1 cellular context compared by ENCODE assay signal in the genomic region with DNA sequence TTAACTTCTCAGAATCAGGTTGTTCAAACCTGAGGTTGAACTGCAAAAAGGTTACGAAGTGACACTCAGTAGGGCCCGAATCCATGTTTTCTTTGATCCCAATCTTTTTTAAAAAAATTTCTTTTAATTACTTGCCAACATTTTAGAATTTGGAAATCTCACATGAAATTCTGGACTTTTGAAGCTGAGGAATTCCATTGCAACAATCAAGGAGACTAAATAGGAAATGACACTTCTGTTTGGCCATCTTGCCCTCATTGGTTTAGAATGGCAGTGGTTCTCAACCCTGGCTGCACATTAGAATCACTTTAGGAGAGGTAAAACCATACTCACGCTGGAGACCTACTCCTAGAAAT.
TF ChIP-seq lines count a peak whose summit lies in the region.

No MANE protein-coding gene starts in this region.

TF ChIP-seq in HepG2, 621 proteins besides CTCF, POLR2A, EP300 and RAD21 (continued from another document):
- TF ChIP-seq NFE2 (CRISPR knock-in tag; IDR thresholded peaks at IDR 0.05) (no peak), ZNF292 (CRISPR knock-in tag; IDR thresholded peaks at IDR 0.05; ENCODE audit: borderline replicate concordance, low read depth) (no peak), ZNF335 (CRISPR knock-in tag; IDR thresholded peaks at IDR 0.05) (no peak), ZBTB1 (CRISPR knock-in tag; IDR thresholded peaks at IDR 0.05; ENCODE audit: borderline replicate concordance) (no peak), ZNF441 (CRISPR knock-in tag; IDR thresholded peaks at IDR 0.05; ENCODE audit: borderline replicate concordance) (no peak), HDAC2 (CRISPR knock-in tag; IDR thresholded peaks at IDR 0.05) (no peak), ZNF260 (CRISPR knock-in tag; IDR thresholded peaks at IDR 0.05; ENCODE audit: borderline replicate concordance, low read depth) (no peak), PPARG (CRISPR knock-in tag; conservative IDR thresholded peaks at IDR 0.05) (no peak), ZNF652 (CRISPR knock-in tag; IDR thresholded peaks at IDR 0.05; ENCODE audit: borderline replicate concordance, low read depth) (no peak), ZNF547 (CRISPR knock-in tag; IDR thresholded peaks at IDR 0.05) (no peak), ZNF776 (CRISPR knock-in tag; IDR thresholded peaks at IDR 0.05) (no peak), ATF4 (CRISPR knock-in tag; IDR thresholded peaks at IDR 0.05) (no peak)
